Comparison of ENCODE assay signal across 13 cellular contexts in genomic region chr4:13452927-13453579, GRCh38. TPM values are rescaled to one million over a fixed set of nuclear protein-coding genes. Genes with fewer than 3 reads are reported as not detected.
DNase-seq lines count a peak whose midpoint lies in the region; ATAC-seq, FAIRE-seq and TF ChIP-seq lines count a peak whose summit lies in the region.
"Had no signal": no experiment of that assay in that cellular context is flagged by ENCODE, and none has a peak within 500 bp of the region (broad histone marks: within the 10 kb centered on the region; RNA-seq: fewer than 3 reads in every experiment).

No MANE protein-coding gene starts in this region.

- H3K4me3 ChIP-seq in DND-41 (ENCODE audit: low read depth in 1 of 2, low read length in 2 of 2): no peak overlapping the region
- H3K4me3 ChIP-seq in uterus: no peak overlapping the region

- no peak overlapping the region for H2AFZ ChIP-seq in DND-41 (ENCODE audit: low read depth, low read length)

- no peak overlapping the region for H3K4me2 ChIP-seq in DND-41 (ENCODE audit: insufficient read depth, low read length)

- H3K36me3 ChIP-seq in DND-41 (ENCODE audit: insufficient read depth, low read length) (peaks cover 23% of the 10 kb centered on the region), uterus (no peaks in the 10 kb centered on the region)

- peak; percentile 86 for ATAC-seq in DND-41 (ENCODE audit: insufficient read depth, low read depth)
- peak; percentile 53 for ATAC-seq in GM19351 (IDR thresholded peaks at IDR 0.05; ENCODE audit: unreplicated experiment)
- peak; percentile 79 for ATAC-seq in HG03565 (IDR thresholded peaks at IDR 0.05; ENCODE audit: unreplicated experiment)
- no peak for ATAC-seq in GM21423 (IDR thresholded peaks at IDR 0.05; ENCODE audit: unreplicated experiment)
- ATAC-seq in GM21737 (IDR thresholded peaks at IDR 0.05; ENCODE audit: unreplicated experiment): no peak

- H3K27ac ChIP-seq in DND-41 (ENCODE audit: low read length) (no peak overlapping the region), uterus (no peak overlapping the region)

- no peak for TF ChIP-seq CTCF in DND-41 (IDR thresholded peaks at IDR 0.05; ENCODE audit: borderline replicate concordance, extremely low read depth, low read length, poor library complexity, severe bottlenecking)
- TF ChIP-seq CTCF in uterus (IDR thresholded peaks at IDR 0.05): no peak

- peak; percentile 82 for FAIRE-seq in colon (lab: Jason Lieb, UNC)

- H3K79me2 ChIP-seq in DND-41 (ENCODE audit: insufficient read depth, low read length): no peaks in the 10 kb centered on the region

- no peak overlapping the region for H3K9ac ChIP-seq in DND-41 (ENCODE audit: low read depth, low read length)

- H3K4me1 ChIP-seq in DND-41 (ENCODE audit: insufficient read depth, low read length): no peaks in the 10 kb centered on the region
- no peaks in the 10 kb centered on the region for H3K4me1 ChIP-seq in uterus

- DNase-seq in DND-41 (no peak), OCI-M2 (lab: John Stamatoyannopoulos, UW; ENCODE audit: unreplicated experiment) (no peak), uterus (no peak)
- DNase-seq: activated CD4-positive, CD25-positive, alpha-beta regulatory T cell treated with anti-CD3 and anti-CD28 coated beads, Interleukin-2, amount 50 U/mL, for 72 hours; activated gamma-delta T cell; midbrain; RPMI8226; stimulated activated naive CD4-positive, alpha-beta T cell treated with Interleukin-2 at 50 U/mL for 16 hours had no signal

- TF ChIP-seq POLR2A in uterus (IDR thresholded peaks at IDR 0.05): no peak

- intact Hi-C loops in uterus (cut with DNase I; ENCODE audit: low total_unique reads): no loop called here

- H4K20me1 ChIP-seq in DND-41 (ENCODE audit: insufficient read depth, low read length): no peaks in the 10 kb centered on the region

- H3K9me3 ChIP-seq in DND-41 (ENCODE audit: insufficient read depth, low read length, severe bottlenecking): no peaks in the 10 kb centered on the region
- no peaks in the 10 kb centered on the region for H3K9me3 ChIP-seq in uterus

- H3K27me3 ChIP-seq in DND-41 (ENCODE audit: insufficient read depth, low read length, poor library complexity) (no peaks in the 10 kb centered on the region), uterus (no peaks in the 10 kb centered on the region)

RNA-seq across cellular contexts. Expression of gene RAB28, which starts 31.1 kb away (rescaled TPM):
- total RNA-seq in uterus: 10 to 100 TPM in 3 of 4 donors, 1 to 10 TPM in 1; 9.7 to 32.6 (median 21.2) TPM

Comparison
In these comparisons a context has a peak if more than half of its experiments do, and no peak if none do; other contexts are left out.
1. ATAC-seq: peak in DND-41 (single experiment), GM19351 (single experiment) and HG03565 (single experiment); none in GM21423 (single experiment) and GM21737 (single experiment).